2 cellular contexts compared by ENCODE assay signal in the genomic region with DNA sequence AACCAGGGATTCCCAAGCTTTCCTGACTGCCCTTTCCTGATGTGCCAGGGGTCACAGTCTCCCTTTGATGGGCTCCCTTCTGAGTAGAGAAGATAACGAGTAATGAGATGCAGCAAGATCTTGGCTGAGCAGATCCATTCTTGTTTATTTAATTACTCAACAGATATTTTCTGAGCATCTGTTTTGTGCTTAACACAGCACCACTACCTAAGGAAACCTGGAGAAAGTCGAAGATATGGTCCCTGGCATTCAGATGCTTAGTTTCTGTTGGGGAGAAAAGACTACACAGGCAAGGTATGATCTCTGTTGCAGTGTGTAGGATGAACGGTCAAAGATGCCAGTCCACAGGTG.
TF ChIP-seq lines count a peak whose summit lies in the region.

No MANE protein-coding gene starts in this region.

TF ChIP-seq in HEK293, 187 proteins besides CTCF, POLR2A, EP300 and RAD21:
- peak; percentile 88 for TF ChIP-seq ZNF664 (tag by site-specific recombination; IDR thresholded peaks at IDR 0.05)
- peak; percentile 36; the same call in 1 of the 2 replicates for TF ChIP-seq PRDM1 (tag by site-specific recombination; IDR thresholded peaks at IDR 0.05)
- TF ChIP-seq, protein P1, sequence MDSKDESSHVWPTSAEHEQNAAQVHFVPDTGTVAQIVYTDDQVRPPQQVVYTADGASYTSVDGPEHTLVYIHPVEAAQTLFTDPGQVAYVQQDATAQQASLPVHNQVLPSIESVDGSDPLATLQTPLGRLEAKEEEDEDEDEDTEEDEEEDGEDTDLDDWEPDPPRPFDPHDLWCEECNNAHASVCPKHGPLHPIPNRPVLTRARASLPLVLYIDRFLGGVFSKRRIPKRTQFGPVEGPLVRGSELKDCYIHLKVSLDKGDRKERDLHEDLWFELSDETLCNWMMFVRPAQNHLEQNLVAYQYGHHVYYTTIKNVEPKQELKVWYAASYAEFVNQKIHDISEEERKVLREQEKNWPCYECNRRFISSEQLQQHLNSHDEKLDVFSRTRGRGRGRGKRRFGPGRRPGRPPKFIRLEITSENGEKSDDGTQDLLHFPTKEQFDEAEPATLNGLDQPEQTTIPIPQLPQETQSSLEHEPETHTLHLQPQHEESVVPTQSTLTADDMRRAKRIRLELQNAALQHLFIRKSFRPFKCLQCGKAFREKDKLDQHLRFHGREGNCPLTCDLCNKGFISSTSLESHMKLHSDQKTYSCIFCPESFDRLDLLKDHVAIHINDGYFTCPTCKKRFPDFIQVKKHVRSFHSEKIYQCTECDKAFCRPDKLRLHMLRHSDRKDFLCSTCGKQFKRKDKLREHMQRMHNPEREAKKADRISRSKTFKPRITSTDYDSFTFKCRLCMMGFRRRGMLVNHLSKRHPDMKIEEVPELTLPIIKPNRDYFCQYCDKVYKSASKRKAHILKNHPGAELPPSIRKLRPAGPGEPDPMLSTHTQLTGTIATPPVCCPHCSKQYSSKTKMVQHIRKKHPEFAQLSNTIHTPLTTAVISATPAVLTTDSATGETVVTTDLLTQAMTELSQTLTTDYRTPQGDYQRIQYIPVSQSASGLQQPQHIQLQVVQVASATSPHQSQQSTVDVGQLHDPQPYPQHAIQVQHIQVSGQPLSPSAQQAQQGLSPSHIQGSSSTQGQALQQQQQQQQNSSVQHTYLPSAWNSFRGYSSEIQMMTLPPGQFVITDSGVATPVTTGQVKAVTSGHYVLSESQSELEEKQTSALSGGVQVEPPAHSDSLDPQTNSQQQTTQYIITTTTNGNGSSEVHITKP (tag by site-specific recombination; IDR thresholded peaks at IDR 0.05) = no peak
- TF ChIP-seq ZNF621 (tag by site-specific recombination; IDR thresholded peaks at IDR 0.05) = no peak

TF ChIP-seq in K562, 482 proteins besides CTCF, POLR2A, EP300 and RAD21:
- TF ChIP-seq ZNF780A (CRISPR knock-in tag; IDR thresholded peaks at IDR 0.05) (no peak), HNRNPL (IDR thresholded peaks at IDR 0.05; ENCODE audit: low read depth, low read length) (no peak), CREM (IDR thresholded peaks at IDR 0.05; ENCODE audit: low read depth) (no peak), LEF1 (IDR thresholded peaks at IDR 0.05) (no peak), CCAR2 (IDR thresholded peaks at IDR 0.05; ENCODE audit: low read depth, low read length) (no peak), TAL1 (IDR thresholded peaks at IDR 0.05) (peak; percentile 27; the same call in 1 of the 2 replicates), CBFA2T3 (IDR thresholded peaks at IDR 0.05) (peak; percentile 45), TCF3 (CRISPR knock-in tag; IDR thresholded peaks at IDR 0.05) (peak; percentile 33; the same call in 1 of the 2 replicates), KDM4B (IDR thresholded peaks at IDR 0.05; ENCODE audit: borderline replicate concordance in 2 of 2, low read depth in 1 of 2) (no peak), FOXA3 (CRISPR knock-in tag; conservative IDR thresholded peaks at IDR 0.05 in 1 of 2, IDR thresholded peaks at IDR 0.05 in 1 of 2) (peak in 1 of 2 experiments; percentile 66; a peak in 2 of 4 replicates)
- TF ChIP-seq, protein P2, sequence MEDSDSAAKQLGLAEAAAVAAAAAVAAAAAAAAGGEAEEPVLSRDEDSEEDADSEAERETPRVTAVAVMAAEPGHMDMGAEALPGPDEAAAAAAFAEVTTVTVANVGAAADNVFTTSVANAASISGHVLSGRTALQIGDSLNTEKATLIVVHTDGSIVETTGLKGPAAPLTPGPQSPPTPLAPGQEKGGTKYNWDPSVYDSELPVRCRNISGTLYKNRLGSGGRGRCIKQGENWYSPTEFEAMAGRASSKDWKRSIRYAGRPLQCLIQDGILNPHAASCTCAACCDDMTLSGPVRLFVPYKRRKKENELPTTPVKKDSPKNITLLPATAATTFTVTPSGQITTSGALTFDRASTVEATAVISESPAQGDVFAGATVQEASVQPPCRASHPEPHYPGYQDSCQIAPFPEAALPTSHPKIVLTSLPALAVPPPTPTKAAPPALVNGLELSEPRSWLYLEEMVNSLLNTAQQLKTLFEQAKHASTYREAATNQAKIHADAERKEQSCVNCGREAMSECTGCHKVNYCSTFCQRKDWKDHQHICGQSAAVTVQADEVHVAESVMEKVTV (CRISPR knock-in tag; IDR thresholded peaks at IDR 0.05) = no peak
- TF ChIP-seq, protein P3, sequence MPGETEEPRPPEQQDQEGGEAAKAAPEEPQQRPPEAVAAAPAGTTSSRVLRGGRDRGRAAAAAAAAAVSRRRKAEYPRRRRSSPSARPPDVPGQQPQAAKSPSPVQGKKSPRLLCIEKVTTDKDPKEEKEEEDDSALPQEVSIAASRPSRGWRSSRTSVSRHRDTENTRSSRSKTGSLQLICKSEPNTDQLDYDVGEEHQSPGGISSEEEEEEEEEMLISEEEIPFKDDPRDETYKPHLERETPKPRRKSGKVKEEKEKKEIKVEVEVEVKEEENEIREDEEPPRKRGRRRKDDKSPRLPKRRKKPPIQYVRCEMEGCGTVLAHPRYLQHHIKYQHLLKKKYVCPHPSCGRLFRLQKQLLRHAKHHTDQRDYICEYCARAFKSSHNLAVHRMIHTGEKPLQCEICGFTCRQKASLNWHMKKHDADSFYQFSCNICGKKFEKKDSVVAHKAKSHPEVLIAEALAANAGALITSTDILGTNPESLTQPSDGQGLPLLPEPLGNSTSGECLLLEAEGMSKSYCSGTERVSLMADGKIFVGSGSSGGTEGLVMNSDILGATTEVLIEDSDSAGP (CRISPR knock-in tag; IDR thresholded peaks at IDR 0.05) = no peak
- TF ChIP-seq, protein P4, sequence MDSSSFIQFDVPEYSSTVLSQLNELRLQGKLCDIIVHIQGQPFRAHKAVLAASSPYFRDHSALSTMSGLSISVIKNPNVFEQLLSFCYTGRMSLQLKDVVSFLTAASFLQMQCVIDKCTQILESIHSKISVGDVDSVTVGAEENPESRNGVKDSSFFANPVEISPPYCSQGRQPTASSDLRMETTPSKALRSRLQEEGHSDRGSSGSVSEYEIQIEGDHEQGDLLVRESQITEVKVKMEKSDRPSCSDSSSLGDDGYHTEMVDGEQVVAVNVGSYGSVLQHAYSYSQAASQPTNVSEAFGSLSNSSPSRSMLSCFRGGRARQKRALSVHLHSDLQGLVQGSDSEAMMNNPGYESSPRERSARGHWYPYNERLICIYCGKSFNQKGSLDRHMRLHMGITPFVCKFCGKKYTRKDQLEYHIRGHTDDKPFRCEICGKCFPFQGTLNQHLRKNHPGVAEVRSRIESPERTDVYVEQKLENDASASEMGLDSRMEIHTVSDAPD (CRISPR knock-in tag; IDR thresholded peaks at IDR 0.05) = no peak
